In genomic region chr15:90442423-90442822, GRCh38 we compare ENCODE assay signal across 20 cellular contexts.
"Had no signal": no experiment of that assay in that cellular context is flagged by ENCODE, and none has a peak within 500 bp of the region (broad histone marks: within the 10 kb centered on the region; RNA-seq: fewer than 3 reads in every experiment).

No MANE protein-coding gene starts in this region.

- ATAC-seq: HepG2 had no signal

- DNase-seq: IMR-90, Karpas-422, KG1, MM.1S, NCI-H1092, NCI-H1436, NCI-H187, NCI-H2029, NCI-H2081 treated with DMSO at 0.1 percent for 48 hours, NCI-H2171, NCI-H226, NCI-H446, NCI-H510A, NCI-H524 treated with DMSO at 0.1 percent for 48 hours, NCI-H69, NCI-H774, SHP77, SK-N-SH, SW 1271 had no signal
